Comparison of ENCODE assay signal across 16 cellular contexts in the genomic region with DNA sequence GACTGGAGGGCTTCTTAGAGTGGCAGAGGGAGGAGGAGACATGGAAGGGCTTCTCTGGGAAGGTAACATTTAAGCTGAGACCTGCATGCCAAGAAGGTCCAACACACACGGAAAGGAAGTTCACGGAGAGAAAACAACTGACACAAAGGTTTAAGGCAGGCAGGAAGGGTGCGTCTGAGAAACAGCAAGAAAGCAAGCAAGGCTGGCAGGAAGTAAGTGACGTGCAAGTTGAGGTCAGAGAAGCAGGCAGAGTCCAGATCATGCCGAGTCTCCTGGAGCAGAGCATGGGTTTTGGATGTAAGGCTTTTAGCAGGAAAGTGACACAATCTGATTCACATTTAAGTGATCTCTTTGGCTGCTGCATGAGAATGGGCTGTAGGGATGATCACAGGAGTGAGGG.
DNase-seq lines count a peak whose midpoint lies in the region; ATAC-seq lines count a peak whose summit lies in the region.
"Had no signal": no experiment of that assay in that cellular context is flagged by ENCODE, and none has a peak within 500 bp of the region (broad histone marks: within the 10 kb centered on the region; RNA-seq: fewer than 3 reads in every experiment).

No MANE protein-coding gene starts in this region.

- H3K27ac ChIP-seq in right cardiac atrium (ENCODE audit: low read length), result no peak overlapping the region
- H3K27ac ChIP-seq: neutrophil, uterus had no signal

- WGBS in right cardiac atrium, result 66% methylated on average over 5 of the region's 5 CpGs

- CTCF ChIA-PET in activated CD8-positive, alpha-beta T cell treated with anti-CD3 and anti-CD28 coated beads, Interleukin-2, amount 10 ng/mL, durations not matched to agents 7 days and 5 days (lab: Charles Lee), result no interaction called here

- no peaks in the 10 kb centered on the region for H3K4me1 ChIP-seq in right cardiac atrium (ENCODE audit: control insufficient read depth, insufficient read depth, low read length)
- H3K4me1 ChIP-seq: uterus had no signal

- peaks cover 45% of the 10 kb centered on the region for H3K4me1 Mint-ChIP-seq in activated T-cell treated with anti-CD3 and anti-CD28 coated beads, Interleukin-2, amount 50 U/mL, for 4 hours (ENCODE audit: low read depth)
- peaks cover 31% of the 10 kb centered on the region for H3K4me1 Mint-ChIP-seq in activated T-cell treated with anti-CD3 and anti-CD28 coated beads, Interleukin-2, amount 50 U/mL, for 24 hours (ENCODE audit: low read depth)
- peaks cover 23% of the 10 kb centered on the region for H3K4me1 Mint-ChIP-seq in activated CD8-positive, alpha-beta T cell treated with anti-CD3 and anti-CD28 coated beads, Interleukin-2, amount 10 ng/mL, durations not matched to agents 7 days and 5 days (ENCODE audit: low read depth)

- no peak for DNase-seq in activated T-cell treated with anti-CD3 and anti-CD28 coated beads, Interleukin-2, amount 50 U/mL, for 4 hours
- DNase-seq in activated T-cell treated with anti-CD3 and anti-CD28 coated beads, Interleukin-2, amount 50 U/mL, for 24 hours, result no peak
- DNase-seq in ELR (ENCODE audit: low read depth) (peak; percentile 3), right cardiac atrium (peak in 1 of 3 donors; percentile 25), SIG-M5 (lab: John Stamatoyannopoulos, UW) (no peak), KBM-7 (no peak)
- DNase-seq in activated CD8-positive, alpha-beta T cell treated with anti-CD3 and anti-CD28 coated beads, Interleukin-2, amount 10 ng/mL, durations not matched to agents 7 days and 5 days, result peak; percentile 55
- DNase-seq: foreskin fibroblast, HFFc6, midbrain, NCI-H82, substantia nigra, uterus had no signal

- H3K4me3 ChIP-seq in right cardiac atrium (ENCODE audit: low read length), result no peak overlapping the region
- H3K4me3 ChIP-seq: uterus had no signal

- no peaks in the 10 kb centered on the region for H3K9me3 ChIP-seq in right cardiac atrium (ENCODE audit: control insufficient read depth, low read length)
- H3K9me3 ChIP-seq: neutrophil, uterus had no signal

- POLR2A ChIA-PET in activated CD8-positive, alpha-beta T cell treated with anti-CD3 and anti-CD28 coated beads, Interleukin-2, amount 10 ng/mL, durations not matched to agents 7 days and 5 days (lab: Charles Lee), result no interaction called here

- H3K27me3 Mint-ChIP-seq in activated T-cell treated with anti-CD3 and anti-CD28 coated beads, Interleukin-2, amount 50 U/mL, for 4 hours (ENCODE audit: low read depth), result no peaks in the 10 kb centered on the region
- no peaks in the 10 kb centered on the region for H3K27me3 Mint-ChIP-seq in activated T-cell treated with anti-CD3 and anti-CD28 coated beads, Interleukin-2, amount 50 U/mL, for 24 hours
- peaks cover 3% of the 10 kb centered on the region for H3K27me3 Mint-ChIP-seq in activated CD8-positive, alpha-beta T cell treated with anti-CD3 and anti-CD28 coated beads, Interleukin-2, amount 10 ng/mL, durations not matched to agents 7 days and 5 days (ENCODE audit: low read depth)

- no peak for ATAC-seq in activated T-cell treated with anti-CD3 and anti-CD28 coated beads, Interleukin-2, amount 50 U/mL, for 4 hours
- peak; percentile 55 for ATAC-seq in activated CD8-positive, alpha-beta T cell treated with anti-CD3 and anti-CD28 coated beads, Interleukin-2, amount 10 ng/mL, durations not matched to agents 7 days and 5 days
- ATAC-seq in right cardiac atrium (peak; percentile 75 to 93), HG03354 (IDR thresholded peaks at IDR 0.05; ENCODE audit: poor library complexity, severe bottlenecking, unreplicated experiment) (no peak)
- ATAC-seq: Panc1 had no signal

- in situ Hi-C loops in KBM-7 (cut with MboI; ENCODE audit: low pct_unique_long_range_greater_than_20kb, low sequenced_read_pairs), result no loop called here

- intact Hi-C loops in right cardiac atrium (cut with DNase I), result no loop called here

- H3K27me3 ChIP-seq in right cardiac atrium (ENCODE audit: control insufficient read depth, insufficient read depth), result no peaks in the 10 kb centered on the region
- H3K27me3 ChIP-seq: neutrophil, uterus had no signal

- no peak overlapping the region for H3K27ac Mint-ChIP-seq in activated T-cell treated with anti-CD3 and anti-CD28 coated beads, Interleukin-2, amount 50 U/mL, for 24 hours
- H3K27ac Mint-ChIP-seq in activated CD8-positive, alpha-beta T cell treated with anti-CD3 and anti-CD28 coated beads, Interleukin-2, amount 10 ng/mL, durations not matched to agents 7 days and 5 days, result peak overlapping the region; percentile 80
- H3K27ac Mint-ChIP-seq: HFFc6 had no signal

- peaks cover 5% of the 10 kb centered on the region for H3K36me3 Mint-ChIP-seq in activated T-cell treated with anti-CD3 and anti-CD28 coated beads, Interleukin-2, amount 50 U/mL, for 4 hours (ENCODE audit: insufficient read depth)
- H3K36me3 Mint-ChIP-seq in activated T-cell treated with anti-CD3 and anti-CD28 coated beads, Interleukin-2, amount 50 U/mL, for 24 hours (ENCODE audit: low read depth), result peaks cover 6% of the 10 kb centered on the region
- peaks cover 3% of the 10 kb centered on the region for H3K36me3 Mint-ChIP-seq in activated CD8-positive, alpha-beta T cell treated with anti-CD3 and anti-CD28 coated beads, Interleukin-2, amount 10 ng/mL, durations not matched to agents 7 days and 5 days (ENCODE audit: low read depth)

- peaks cover 18% of the 10 kb centered on the region for H3K9me3 Mint-ChIP-seq in activated T-cell treated with anti-CD3 and anti-CD28 coated beads, Interleukin-2, amount 50 U/mL, for 4 hours
- H3K9me3 Mint-ChIP-seq in activated T-cell treated with anti-CD3 and anti-CD28 coated beads, Interleukin-2, amount 50 U/mL, for 24 hours, result peaks cover 4% of the 10 kb centered on the region
- no peaks in the 10 kb centered on the region for H3K9me3 Mint-ChIP-seq in activated CD8-positive, alpha-beta T cell treated with anti-CD3 and anti-CD28 coated beads, Interleukin-2, amount 10 ng/mL, durations not matched to agents 7 days and 5 days (ENCODE audit: insufficient read depth)
- H3K9me3 Mint-ChIP-seq: HFFc6 had no signal

- H3K4me3 Mint-ChIP-seq in activated T-cell treated with anti-CD3 and anti-CD28 coated beads, Interleukin-2, amount 50 U/mL, for 4 hours, result peak overlapping the region; percentile 43
- H3K4me3 Mint-ChIP-seq in activated T-cell treated with anti-CD3 and anti-CD28 coated beads, Interleukin-2, amount 50 U/mL, for 24 hours, result no peak overlapping the region
- no peak overlapping the region for H3K4me3 Mint-ChIP-seq in activated CD8-positive, alpha-beta T cell treated with anti-CD3 and anti-CD28 coated beads, Interleukin-2, amount 10 ng/mL, durations not matched to agents 7 days and 5 days
- H3K4me3 Mint-ChIP-seq: HFFc6 had no signal

Comparison
In these comparisons a context has a peak if more than half of its experiments do, and no peak if none do; other contexts are left out.
1. ATAC-seq: peak in activated CD8-positive, alpha-beta T cell treated with anti-CD3 and anti-CD28 coated beads, Interleukin-2, amount 10 ng/mL, durations not matched to agents 7 days and 5 days (single experiment) and right cardiac atrium (2 of 2); none in activated T-cell treated with anti-CD3 and anti-CD28 coated beads, Interleukin-2, amount 50 U/mL, for 4 hours (0 of 2) and HG03354 (single experiment).
2. DNase-seq: peak in ELR (single experiment) and activated CD8-positive, alpha-beta T cell treated with anti-CD3 and anti-CD28 coated beads, Interleukin-2, amount 10 ng/mL, durations not matched to agents 7 days and 5 days (single experiment); none in activated T-cell treated with anti-CD3 and anti-CD28 coated beads, Interleukin-2, amount 50 U/mL, for 4 hours (single experiment), activated T-cell treated with anti-CD3 and anti-CD28 coated beads, Interleukin-2, amount 50 U/mL, for 24 hours (single experiment), SIG-M5 (single experiment) and KBM-7 (single experiment).